1 cellular context compared by ENCODE assay signal in genomic region chr17:63699638-63700527, GRCh38.
TF ChIP-seq lines count a peak whose summit lies in the region.

Gene LIMD2 (minus strand): TSS chr17:63700125. CDS start chr17:63699298, 827 bp downstream.

TF ChIP-seq in HepG2, 621 proteins besides CTCF, POLR2A, EP300 and RAD21 (continued from another document and continues in another):
- TF ChIP-seq, protein P1, sequence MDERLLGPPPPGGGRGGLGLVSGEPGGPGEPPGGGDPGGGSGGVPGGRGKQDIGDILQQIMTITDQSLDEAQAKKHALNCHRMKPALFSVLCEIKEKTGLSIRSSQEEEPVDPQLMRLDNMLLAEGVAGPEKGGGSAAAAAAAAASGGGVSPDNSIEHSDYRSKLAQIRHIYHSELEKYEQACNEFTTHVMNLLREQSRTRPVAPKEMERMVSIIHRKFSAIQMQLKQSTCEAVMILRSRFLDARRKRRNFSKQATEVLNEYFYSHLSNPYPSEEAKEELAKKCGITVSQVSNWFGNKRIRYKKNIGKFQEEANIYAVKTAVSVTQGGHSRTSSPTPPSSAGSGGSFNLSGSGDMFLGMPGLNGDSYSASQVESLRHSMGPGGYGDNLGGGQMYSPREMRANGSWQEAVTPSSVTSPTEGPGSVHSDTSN (CRISPR knock-in tag; IDR thresholded peaks at IDR 0.05), result no peak
- TF ChIP-seq TAF15 (IDR thresholded peaks at IDR 0.05; ENCODE audit: low read depth, low read length, poor library complexity, severe bottlenecking) (peak; percentile 49), MEF2D (CRISPR knock-in tag; IDR thresholded peaks at IDR 0.05) (no peak), ADNP (CRISPR knock-in tag; IDR thresholded peaks at IDR 0.05) (no peak), HNRNPLL (IDR thresholded peaks at IDR 0.05; ENCODE audit: low read depth, low read length, poor library complexity, severe bottlenecking) (peak; percentile 37), HNF1A (IDR thresholded peaks at IDR 0.05; ENCODE audit: low read depth) (no peak), HNF1A (CRISPR knock-in tag; IDR thresholded peaks at IDR 0.05; ENCODE audit: borderline replicate concordance) (no peak), THAP11 (CRISPR knock-in tag; IDR thresholded peaks at IDR 0.05) (no peak), MIER2 (CRISPR knock-in tag; IDR thresholded peaks at IDR 0.05) (no peak), ZBTB34 (CRISPR knock-in tag; IDR thresholded peaks at IDR 0.05) (no peak), CBX1 (IDR thresholded peaks at IDR 0.05; ENCODE audit: low read depth) (no peak), ZNF124 (CRISPR knock-in tag; IDR thresholded peaks at IDR 0.05) (no peak), ZBTB20 (CRISPR knock-in tag; IDR thresholded peaks at IDR 0.05; ENCODE audit: borderline replicate concordance, low read depth) (no peak), ZSCAN21 (CRISPR knock-in tag; IDR thresholded peaks at IDR 0.05; ENCODE audit: borderline replicate concordance) (0 out of 2 replicates have a peak, but pooled peaks have one; percentile 45), DPF2 (CRISPR knock-in tag; IDR thresholded peaks at IDR 0.05; ENCODE audit: borderline replicate concordance, low read depth) (no peak), JUNB (CRISPR knock-in tag; IDR thresholded peaks at IDR 0.05; ENCODE audit: borderline replicate concordance) (no peak), MNT (IDR thresholded peaks at IDR 0.05) (no peak), NR2C2 (CRISPR knock-in tag; IDR thresholded peaks at IDR 0.05; ENCODE audit: borderline replicate concordance) (peak; percentile 28; the same call in 1 of the 2 replicates), RFXAP (CRISPR knock-in tag; IDR thresholded peaks at IDR 0.05; ENCODE audit: borderline replicate concordance) (0 out of 2 replicates have a peak, but pooled peaks have one; percentile 39), ZNF292 (CRISPR knock-in tag; IDR thresholded peaks at IDR 0.05; ENCODE audit: borderline replicate concordance, low read depth) (no peak), NFIC (IDR thresholded peaks at IDR 0.05; ENCODE audit: low read length) (no peak), ZNF720 (CRISPR knock-in tag; IDR thresholded peaks at IDR 0.05) (no peak), ZNF572 (CRISPR knock-in tag; IDR thresholded peaks at IDR 0.05) (no peak), KDM4B (CRISPR knock-in tag; IDR thresholded peaks at IDR 0.05) (no peak), ZNF468 (CRISPR knock-in tag; IDR thresholded peaks at IDR 0.05) (no peak), ZFYVE20 (CRISPR knock-in tag; IDR thresholded peaks at IDR 0.05; ENCODE audit: borderline replicate concordance, low read depth) (no peak), HDAC1 (CRISPR knock-in tag; IDR thresholded peaks at IDR 0.05) (peak; percentile 31; the same call in 1 of the 2 replicates), ZBTB2 (CRISPR knock-in tag; IDR thresholded peaks at IDR 0.05; ENCODE audit: low read depth) (peak; percentile 61), SALL2 (CRISPR knock-in tag; IDR thresholded peaks at IDR 0.05) (no peak; the same call in 1 of the 2 replicates), BCLAF1 (IDR thresholded peaks at IDR 0.05) (no peak)
- TF ChIP-seq, protein P2, sequence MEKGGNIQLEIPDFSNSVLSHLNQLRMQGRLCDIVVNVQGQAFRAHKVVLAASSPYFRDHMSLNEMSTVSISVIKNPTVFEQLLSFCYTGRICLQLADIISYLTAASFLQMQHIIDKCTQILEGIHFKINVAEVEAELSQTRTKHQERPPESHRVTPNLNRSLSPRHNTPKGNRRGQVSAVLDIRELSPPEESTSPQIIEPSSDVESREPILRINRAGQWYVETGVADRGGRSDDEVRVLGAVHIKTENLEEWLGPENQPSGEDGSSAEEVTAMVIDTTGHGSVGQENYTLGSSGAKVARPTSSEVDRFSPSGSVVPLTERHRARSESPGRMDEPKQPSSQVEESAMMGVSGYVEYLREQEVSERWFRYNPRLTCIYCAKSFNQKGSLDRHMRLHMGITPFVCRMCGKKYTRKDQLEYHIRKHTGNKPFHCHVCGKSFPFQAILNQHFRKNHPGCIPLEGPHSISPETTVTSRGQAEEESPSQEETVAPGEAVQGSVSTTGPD (CRISPR knock-in tag; IDR thresholded peaks at IDR 0.05), result no peak
- TF ChIP-seq, protein P3, sequence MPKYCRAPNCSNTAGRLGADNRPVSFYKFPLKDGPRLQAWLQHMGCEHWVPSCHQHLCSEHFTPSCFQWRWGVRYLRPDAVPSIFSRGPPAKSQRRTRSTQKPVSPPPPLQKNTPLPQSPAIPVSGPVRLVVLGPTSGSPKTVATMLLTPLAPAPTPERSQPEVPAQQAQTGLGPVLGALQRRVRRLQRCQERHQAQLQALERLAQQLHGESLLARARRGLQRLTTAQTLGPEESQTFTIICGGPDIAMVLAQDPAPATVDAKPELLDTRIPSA (CRISPR knock-in tag; IDR thresholded peaks at IDR 0.05; ENCODE audit: borderline replicate concordance), result no peak
- TF ChIP-seq, protein P4, sequence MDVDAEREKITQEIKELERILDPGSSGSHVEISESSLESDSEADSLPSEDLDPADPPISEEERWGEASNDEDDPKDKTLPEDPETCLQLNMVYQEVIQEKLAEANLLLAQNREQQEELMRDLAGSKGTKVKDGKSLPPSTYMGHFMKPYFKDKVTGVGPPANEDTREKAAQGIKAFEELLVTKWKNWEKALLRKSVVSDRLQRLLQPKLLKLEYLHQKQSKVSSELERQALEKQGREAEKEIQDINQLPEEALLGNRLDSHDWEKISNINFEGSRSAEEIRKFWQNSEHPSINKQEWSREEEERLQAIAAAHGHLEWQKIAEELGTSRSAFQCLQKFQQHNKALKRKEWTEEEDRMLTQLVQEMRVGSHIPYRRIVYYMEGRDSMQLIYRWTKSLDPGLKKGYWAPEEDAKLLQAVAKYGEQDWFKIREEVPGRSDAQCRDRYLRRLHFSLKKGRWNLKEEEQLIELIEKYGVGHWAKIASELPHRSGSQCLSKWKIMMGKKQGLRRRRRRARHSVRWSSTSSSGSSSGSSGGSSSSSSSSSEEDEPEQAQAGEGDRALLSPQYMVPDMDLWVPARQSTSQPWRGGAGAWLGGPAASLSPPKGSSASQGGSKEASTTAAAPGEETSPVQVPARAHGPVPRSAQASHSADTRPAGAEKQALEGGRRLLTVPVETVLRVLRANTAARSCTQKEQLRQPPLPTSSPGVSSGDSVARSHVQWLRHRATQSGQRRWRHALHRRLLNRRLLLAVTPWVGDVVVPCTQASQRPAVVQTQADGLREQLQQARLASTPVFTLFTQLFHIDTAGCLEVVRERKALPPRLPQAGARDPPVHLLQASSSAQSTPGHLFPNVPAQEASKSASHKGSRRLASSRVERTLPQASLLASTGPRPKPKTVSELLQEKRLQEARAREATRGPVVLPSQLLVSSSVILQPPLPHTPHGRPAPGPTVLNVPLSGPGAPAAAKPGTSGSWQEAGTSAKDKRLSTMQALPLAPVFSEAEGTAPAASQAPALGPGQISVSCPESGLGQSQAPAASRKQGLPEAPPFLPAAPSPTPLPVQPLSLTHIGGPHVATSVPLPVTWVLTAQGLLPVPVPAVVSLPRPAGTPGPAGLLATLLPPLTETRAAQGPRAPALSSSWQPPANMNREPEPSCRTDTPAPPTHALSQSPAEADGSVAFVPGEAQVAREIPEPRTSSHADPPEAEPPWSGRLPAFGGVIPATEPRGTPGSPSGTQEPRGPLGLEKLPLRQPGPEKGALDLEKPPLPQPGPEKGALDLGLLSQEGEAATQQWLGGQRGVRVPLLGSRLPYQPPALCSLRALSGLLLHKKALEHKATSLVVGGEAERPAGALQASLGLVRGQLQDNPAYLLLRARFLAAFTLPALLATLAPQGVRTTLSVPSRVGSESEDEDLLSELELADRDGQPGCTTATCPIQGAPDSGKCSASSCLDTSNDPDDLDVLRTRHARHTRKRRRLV (CRISPR knock-in tag; IDR thresholded peaks at IDR 0.05), result no peak
- TF ChIP-seq, protein P5, sequence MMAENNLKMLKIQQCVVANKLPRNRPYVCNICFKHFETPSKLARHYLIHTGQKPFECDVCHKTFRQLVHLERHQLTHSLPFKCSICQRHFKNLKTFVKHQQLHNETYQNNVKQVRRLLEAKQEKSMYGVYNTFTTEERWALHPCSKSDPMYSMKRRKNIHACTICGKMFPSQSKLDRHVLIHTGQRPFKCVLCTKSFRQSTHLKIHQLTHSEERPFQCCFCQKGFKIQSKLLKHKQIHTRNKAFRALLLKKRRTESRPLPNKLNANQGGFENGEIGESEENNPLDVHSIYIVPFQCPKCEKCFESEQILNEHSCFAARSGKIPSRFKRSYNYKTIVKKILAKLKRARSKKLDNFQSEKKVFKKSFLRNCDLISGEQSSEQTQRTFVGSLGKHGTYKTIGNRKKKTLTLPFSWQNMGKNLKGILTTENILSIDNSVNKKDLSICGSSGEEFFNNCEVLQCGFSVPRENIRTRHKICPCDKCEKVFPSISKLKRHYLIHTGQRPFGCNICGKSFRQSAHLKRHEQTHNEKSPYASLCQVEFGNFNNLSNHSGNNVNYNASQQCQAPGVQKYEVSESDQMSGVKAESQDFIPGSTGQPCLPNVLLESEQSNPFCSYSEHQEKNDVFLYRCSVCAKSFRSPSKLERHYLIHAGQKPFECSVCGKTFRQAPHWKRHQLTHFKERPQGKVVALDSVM (CRISPR knock-in tag; IDR thresholded peaks at IDR 0.05), result no peak
